In genomic region chr14:64914237-64914971, GRCh38 we compare ENCODE assay signal across 8 cellular contexts. TPM values are rescaled to one million over a fixed set of nuclear protein-coding genes. Genes with fewer than 3 reads are reported as not detected.
A peak's percentile ranks its signal among the peaks of the same experiment; 100 is the strongest.
DNase-seq lines count a peak whose midpoint lies in the region; ATAC-seq, FAIRE-seq and TF ChIP-seq lines count a peak whose summit lies in the region.

Gene CHURC1 (plus strand): TSS chr14:64914455. CDS start chr14:64914496, 41 bp downstream.

- BruUV-seq in OCI-LY7 (replicated peaks; lab: Mats Ljungman, UMichigan) = no TSS peak
- BruUV-seq in endothelial cell of umbilical vein (replicated peaks; lab: Mats Ljungman, UMichigan) = TSS peak; percentile 73

- H3K9me2 ChIP-seq in OCI-LY7 (ENCODE audit: insufficient read depth, low read length) = no peaks in the 10 kb centered on the region

- H3K9me1 ChIP-seq in endothelial cell of umbilical vein (replicated peaks; ENCODE audit: control insufficient read depth, extremely low read depth, insufficient read depth, low read length) = no peaks in the 10 kb centered on the region

- peaks cover 16% of the 10 kb centered on the region for H3K4me1 ChIP-seq in OCI-LY7 (ENCODE audit: insufficient read depth, low read length, poor library complexity, severe bottlenecking)
- peaks cover 16% of the 10 kb centered on the region for H3K4me1 ChIP-seq in endothelial cell of umbilical vein (ENCODE audit: control insufficient read depth, extremely low read depth, insufficient read depth, low read length)

- DNase-seq in D721Med (ENCODE audit: insufficient read length, low spot score) = peak; percentile 64
- DNase-seq in HuH-7.5 (ENCODE audit: low spot score) = peak; percentile 61
- peak; percentile 97 for DNase-seq in OCI-LY7 (ENCODE audit: low spot score)
- DNase-seq in activated T-cell treated with anti-CD3 and anti-CD28 coated beads for 1 hour (ENCODE audit: low read depth) = peak; percentile 96
- peak; percentile 98 for DNase-seq in endothelial cell of umbilical vein (ENCODE audit: low read depth, low spot score)
- peak; percentile 96 for DNase-seq in midbrain (lab: John Stamatoyannopoulos, UW)
- DNase-seq in stimulated activated CD8-positive, alpha-beta memory T cell treated with anti-CD3 and anti-CD28 coated beads, Interleukin-2, amount 100 ng/mL, for 1 hour (ENCODE audit: low read depth in 2 of 2) = peak; percentile 93 to 97

- H3K79me2 ChIP-seq in OCI-LY7 (ENCODE audit: insufficient read depth, low read depth, low read length) = peaks cover 48% of the 10 kb centered on the region
- H3K79me2 ChIP-seq in endothelial cell of umbilical vein (ENCODE audit: control insufficient read depth, insufficient read depth, low read length) = peaks cover 31% of the 10 kb centered on the region

- H2AFZ ChIP-seq in OCI-LY7 (ENCODE audit: low read length) (peak within 1 kb of the TSS; percentile 89), endothelial cell of umbilical vein (ENCODE audit: low read depth, low read length) (peak within 1 kb of the TSS; percentile 92)

- CTCF ChIA-PET in OCI-LY7 (lab: Charles Lee; ENCODE audit: unreplicated experiment) = interaction anchor here (0.6 to 0.7 kb wide), 4 partner anchors 58 to 467 kb away, joined by 3 to 8 read pairs (median 4); no protein-coding TSS in a partner anchor
- CTCF ChIA-PET in endothelial cell of umbilical vein (lab: Charles Lee) = interaction anchor here (1.2 to 1.7 kb wide), 3 partner anchors 10 to 105 kb away, joined by 3 to 11 read pairs (median 4); partner anchors contain the start of gene FNTB

- H3K36me3 ChIP-seq in OCI-LY7 (ENCODE audit: insufficient read depth, low read length) = peaks cover 26% of the 10 kb centered on the region
- no peaks in the 10 kb centered on the region for H3K36me3 ChIP-seq in endothelial cell of umbilical vein (ENCODE audit: control insufficient read depth in 2 of 2, extremely low read depth in 1 of 2, insufficient read depth in 2 of 2, low read length in 2 of 2)

- peak within 1 kb of the TSS; percentile 98 for H3K9ac ChIP-seq in endothelial cell of umbilical vein (replicated peaks; ENCODE audit: extremely low read depth, insufficient read depth, low read length)

- intact Hi-C loops in OCI-LY7 (cut with micrococcal nuclease; ENCODE audit: unreplicated experiment) (no loop called here), endothelial cell of umbilical vein (cut with micrococcal nuclease) (loop anchor here (1.0 to 5.0 kb wide), 2 partner anchors 73 to 92 kb away; no protein-coding TSS in a partner anchor)

- H3K4me3 ChIP-seq in OCI-LY7 (ENCODE audit: low read depth, low read length, poor library complexity, severe bottlenecking) = peak within 1 kb of the TSS; percentile 91
- peak within 1 kb of the TSS; percentile 80 to 96 (median 94) for H3K4me3 ChIP-seq in endothelial cell of umbilical vein (replicated peaks in 1 of 3; ENCODE audit: insufficient read depth in 1 of 3, low read depth in 1 of 3, low read length in 3 of 3)

- FAIRE-seq in D721Med (lab: Jason Lieb, UNC) (peak; percentile 48), endothelial cell of umbilical vein (lab: Jason Lieb, UNC) (peak; percentile 95)

- no peaks in the 10 kb centered on the region for H3K9me3 ChIP-seq in OCI-LY7 (ENCODE audit: low read length)
- no peaks in the 10 kb centered on the region for H3K9me3 ChIP-seq in endothelial cell of umbilical vein (replicated peaks; ENCODE audit: control insufficient read depth, insufficient read depth, low read length)

- TF ChIP-seq CTCF in D721Med (IDR thresholded peaks at IDR 0.05; ENCODE audit: insufficient read depth, missing control alignments) (no peak), OCI-LY7 (conservative IDR thresholded peaks at IDR 0.05; ENCODE audit: low read length) (no peak), endothelial cell of umbilical vein (IDR thresholded peaks at IDR 0.05; ENCODE audit: extremely low read depth in 1 of 2, insufficient read depth in 1 of 2, low read depth in 1 of 2, low read length in 2 of 2) (no peak)

- H3K27ac ChIP-seq in OCI-LY7 (ENCODE audit: low read depth, low read length, poor library complexity, severe bottlenecking) (peak within 1 kb of the TSS; percentile 52), endothelial cell of umbilical vein (ENCODE audit: insufficient read depth, low read depth, low read length) (peak within 1 kb of the TSS; percentile 81)

- TF ChIP-seq POLR2A in endothelial cell of umbilical vein (IDR thresholded peaks at IDR 0.05; ENCODE audit: low read depth, low read length) = peak; percentile 95

- dilution Hi-C loops in endothelial cell of umbilical vein (cut with MboI; ENCODE audit: extremely low pct_ligation_motif_present, low sequenced_read_pairs) = no loop called here

- H4K20me1 ChIP-seq in OCI-LY7 (ENCODE audit: insufficient read depth, low read length) (peaks cover 18% of the 10 kb centered on the region; the same call in 1 of the 2 replicates), endothelial cell of umbilical vein (replicated peaks; ENCODE audit: control insufficient read depth, extremely low read depth, insufficient read depth, low read length) (no peaks in the 10 kb centered on the region)

- POLR2A ChIA-PET in OCI-LY7 (lab: Charles Lee) (interaction anchor here (0.6 to 1.8 kb wide), 5 partner anchors 10 to 748 kb away, joined by 3 to 14 read pairs (median 4); no protein-coding TSS in a partner anchor), endothelial cell of umbilical vein (lab: Charles Lee) (interaction anchor here (0.6 to 1.5 kb wide), 2 partner anchors 11 to 22 kb away, joined by 3 to 4 read pairs; no protein-coding TSS in a partner anchor)

- ATAC-seq in GM21526 (IDR thresholded peaks at IDR 0.05; ENCODE audit: low FRiP score, unreplicated experiment) = peak; percentile 92

- peaks cover 8 to 13% of the 10 kb centered on the region in 2 experiments for H3K27me3 ChIP-seq in endothelial cell of umbilical vein (ENCODE audit: control insufficient read depth in 2 of 2, insufficient read depth in 2 of 2, low read length in 2 of 2)

- H3K4me2 ChIP-seq in OCI-LY7 (ENCODE audit: low read length) (peak within 1 kb of the TSS; percentile 86), endothelial cell of umbilical vein (ENCODE audit: insufficient read depth, low read length) (peak within 1 kb of the TSS; percentile 97)

TF ChIP-seq in endothelial cell of umbilical vein, 7 proteins besides CTCF, POLR2A, EP300 and RAD21:
- TF ChIP-seq FOS (IDR thresholded peaks at IDR 0.05; ENCODE audit: borderline replicate concordance, insufficient read depth, low read length) = no peak
- TF ChIP-seq MAX (IDR thresholded peaks at IDR 0.05; ENCODE audit: insufficient read depth, insufficient read length) = peak; percentile 70
- TF ChIP-seq POLR2AphosphoS5 (IDR thresholded peaks at IDR 0.05; ENCODE audit: insufficient read depth, low read depth, low read length) = peak; percentile 87

RNA-seq across cellular contexts. Expression of gene CHURC1, which starts in this region (rescaled TPM):
- total RNA-seq in OCI-LY7 (2014; rRNA removed; shearing (Covaris generic)) = 33.0 and 34.0 TPM in 2 replicates
- total RNA-seq in OCI-LY7 (2022) = 54.6 and 72.5 TPM in 2 replicates
- 44.0 and 44.4 TPM in 2 replicates for total RNA-seq in endothelial cell of umbilical vein
- polyA plus RNA-seq in endothelial cell of umbilical vein = 56.5 and 62.2 TPM in 2 replicates
- polyA plus RNA-seq in endothelial cell of umbilical vein (2011; cell fraction: cytosol; rRNA removed) = 76.4 and 79.8 TPM in 2 replicates
- 24.0 and 38.0 TPM in 2 replicates for polyA plus RNA-seq in endothelial cell of umbilical vein (2011; cell fraction: nucleus; rRNA removed)
- 44.3 and 49.5 TPM in 2 replicates for polyA plus RNA-seq in endothelial cell of umbilical vein (2012)
- polyA minus RNA-seq in endothelial cell of umbilical vein = 26.2 and 28.0 TPM in 2 replicates
- polyA minus RNA-seq in endothelial cell of umbilical vein (2011; cell fraction: cytosol; rRNA and poly(A)+ RNA removed) = 24.3 TPM
- 14.9 and 19.5 TPM in 2 replicates for polyA minus RNA-seq in endothelial cell of umbilical vein (2011; cell fraction: nucleus; rRNA and poly(A)+ RNA removed)

Comparison
In these comparisons a context has a peak if more than half of its experiments do, and no peak if none do; other contexts are left out.
1. Peak in every context shown above with its lines: DNase-seq, ATAC-seq, H3K4me3 ChIP-seq and H3K27ac ChIP-seq.